In genomic region chr21:44438531-44439210, GRCh38 we compare ENCODE assay signal across 1 cellular context.
A peak's percentile ranks its signal among the peaks of the same experiment; 100 is the strongest.
TF ChIP-seq lines count a peak whose summit lies in the region.

No MANE protein-coding gene starts in this region.

TF ChIP-seq in HepG2, 621 proteins besides CTCF, POLR2A, EP300 and RAD21 (continued from another document and continues in another):
- peak; percentile 56; the same call in 1 of the 2 replicates for TF ChIP-seq PATZ1 (CRISPR knock-in tag; IDR thresholded peaks at IDR 0.05)
- TF ChIP-seq JUNB (CRISPR knock-in tag; IDR thresholded peaks at IDR 0.05; ENCODE audit: borderline replicate concordance): no peak
- TF ChIP-seq, protein P1, sequence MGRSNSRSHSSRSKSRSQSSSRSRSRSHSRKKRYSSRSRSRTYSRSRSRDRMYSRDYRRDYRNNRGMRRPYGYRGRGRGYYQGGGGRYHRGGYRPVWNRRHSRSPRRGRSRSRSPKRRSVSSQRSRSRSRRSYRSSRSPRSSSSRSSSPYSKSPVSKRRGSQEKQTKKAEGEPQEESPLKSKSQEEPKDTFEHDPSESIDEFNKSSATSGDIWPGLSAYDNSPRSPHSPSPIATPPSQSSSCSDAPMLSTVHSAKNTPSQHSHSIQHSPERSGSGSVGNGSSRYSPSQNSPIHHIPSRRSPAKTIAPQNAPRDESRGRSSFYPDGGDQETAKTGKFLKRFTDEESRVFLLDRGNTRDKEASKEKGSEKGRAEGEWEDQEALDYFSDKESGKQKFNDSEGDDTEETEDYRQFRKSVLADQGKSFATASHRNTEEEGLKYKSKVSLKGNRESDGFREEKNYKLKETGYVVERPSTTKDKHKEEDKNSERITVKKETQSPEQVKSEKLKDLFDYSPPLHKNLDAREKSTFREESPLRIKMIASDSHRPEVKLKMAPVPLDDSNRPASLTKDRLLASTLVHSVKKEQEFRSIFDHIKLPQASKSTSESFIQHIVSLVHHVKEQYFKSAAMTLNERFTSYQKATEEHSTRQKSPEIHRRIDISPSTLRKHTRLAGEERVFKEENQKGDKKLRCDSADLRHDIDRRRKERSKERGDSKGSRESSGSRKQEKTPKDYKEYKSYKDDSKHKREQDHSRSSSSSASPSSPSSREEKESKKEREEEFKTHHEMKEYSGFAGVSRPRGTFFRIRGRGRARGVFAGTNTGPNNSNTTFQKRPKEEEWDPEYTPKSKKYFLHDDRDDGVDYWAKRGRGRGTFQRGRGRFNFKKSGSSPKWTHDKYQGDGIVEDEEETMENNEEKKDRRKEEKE (IDR thresholded peaks at IDR 0.05): no peak
- 0 out of 2 replicates have a peak, but pooled peaks have one; percentile 17 for TF ChIP-seq ZNF317 (CRISPR knock-in tag; IDR thresholded peaks at IDR 0.05)
- TF ChIP-seq GATAD1 (CRISPR knock-in tag; IDR thresholded peaks at IDR 0.05): no peak
- no peak for TF ChIP-seq MTERF4 (CRISPR knock-in tag; IDR thresholded peaks at IDR 0.05)
- no peak for TF ChIP-seq BRD4 (CRISPR knock-in tag; IDR thresholded peaks at IDR 0.05)
- peak; percentile 84 for TF ChIP-seq ZNF777 (CRISPR knock-in tag; IDR thresholded peaks at IDR 0.05)
- TF ChIP-seq ARNT2 (CRISPR knock-in tag; IDR thresholded peaks at IDR 0.05; ENCODE audit: low read depth): no peak
- no peak; the same call in 1 of the 2 replicates for TF ChIP-seq ZNF280B (CRISPR knock-in tag; IDR thresholded peaks at IDR 0.05; ENCODE audit: borderline replicate concordance)
- TF ChIP-seq, protein P2, sequence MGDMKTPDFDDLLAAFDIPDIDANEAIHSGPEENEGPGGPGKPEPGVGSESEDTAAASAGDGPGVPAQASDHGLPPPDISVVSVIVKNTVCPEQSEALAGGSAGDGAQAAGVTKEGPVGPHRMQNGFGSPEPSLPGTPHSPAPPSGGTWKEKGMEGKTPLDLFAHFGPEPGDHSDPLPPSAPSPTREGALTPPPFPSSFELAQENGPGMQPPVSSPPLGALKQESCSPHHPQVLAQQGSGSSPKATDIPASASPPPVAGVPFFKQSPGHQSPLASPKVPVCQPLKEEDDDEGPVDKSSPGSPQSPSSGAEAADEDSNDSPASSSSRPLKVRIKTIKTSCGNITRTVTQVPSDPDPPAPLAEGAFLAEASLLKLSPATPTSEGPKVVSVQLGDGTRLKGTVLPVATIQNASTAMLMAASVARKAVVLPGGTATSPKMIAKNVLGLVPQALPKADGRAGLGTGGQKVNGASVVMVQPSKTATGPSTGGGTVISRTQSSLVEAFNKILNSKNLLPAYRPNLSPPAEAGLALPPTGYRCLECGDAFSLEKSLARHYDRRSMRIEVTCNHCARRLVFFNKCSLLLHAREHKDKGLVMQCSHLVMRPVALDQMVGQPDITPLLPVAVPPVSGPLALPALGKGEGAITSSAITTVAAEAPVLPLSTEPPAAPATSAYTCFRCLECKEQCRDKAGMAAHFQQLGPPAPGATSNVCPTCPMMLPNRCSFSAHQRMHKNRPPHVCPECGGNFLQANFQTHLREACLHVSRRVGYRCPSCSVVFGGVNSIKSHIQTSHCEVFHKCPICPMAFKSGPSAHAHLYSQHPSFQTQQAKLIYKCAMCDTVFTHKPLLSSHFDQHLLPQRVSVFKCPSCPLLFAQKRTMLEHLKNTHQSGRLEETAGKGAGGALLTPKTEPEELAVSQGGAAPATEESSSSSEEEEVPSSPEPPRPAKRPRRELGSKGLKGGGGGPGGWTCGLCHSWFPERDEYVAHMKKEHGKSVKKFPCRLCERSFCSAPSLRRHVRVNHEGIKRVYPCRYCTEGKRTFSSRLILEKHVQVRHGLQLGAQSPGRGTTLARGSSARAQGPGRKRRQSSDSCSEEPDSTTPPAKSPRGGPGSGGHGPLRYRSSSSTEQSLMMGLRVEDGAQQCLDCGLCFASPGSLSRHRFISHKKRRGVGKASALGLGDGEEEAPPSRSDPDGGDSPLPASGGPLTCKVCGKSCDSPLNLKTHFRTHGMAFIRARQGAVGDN (CRISPR knock-in tag; IDR thresholded peaks at IDR 0.05): peak; percentile 51; the same call in 1 of the 2 replicates
- no peak for TF ChIP-seq RBM39 (IDR thresholded peaks at IDR 0.05; ENCODE audit: low read depth, low read length, poor library complexity, severe bottlenecking)
- TF ChIP-seq, protein P3, sequence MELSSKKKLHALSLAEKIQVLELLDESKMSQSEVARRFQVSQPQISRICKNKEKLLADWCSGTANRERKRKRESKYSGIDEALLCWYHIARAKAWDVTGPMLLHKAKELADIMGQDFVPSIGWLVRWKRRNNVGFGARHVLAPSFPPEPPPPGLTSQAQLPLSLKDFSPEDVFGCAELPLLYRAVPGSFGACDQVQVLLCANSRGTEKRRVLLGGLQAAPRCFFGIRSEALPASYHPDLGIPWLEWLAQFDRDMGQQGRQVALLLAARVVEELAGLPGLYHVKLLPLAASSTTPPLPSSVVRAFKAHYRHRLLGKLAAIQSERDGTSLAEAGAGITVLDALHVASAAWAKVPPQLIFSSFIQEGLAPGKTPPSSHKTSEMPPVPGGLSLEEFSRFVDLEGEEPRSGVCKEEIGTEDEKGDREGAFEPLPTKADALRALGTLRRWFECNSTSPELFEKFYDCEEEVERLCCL (CRISPR knock-in tag; IDR thresholded peaks at IDR 0.05; ENCODE audit: borderline replicate concordance): no peak
- no peak for TF ChIP-seq SNAPC2 (CRISPR knock-in tag; IDR thresholded peaks at IDR 0.05)
- no peak for TF ChIP-seq MAFK (conservative IDR thresholded peaks at IDR 0.05 in 1 of 2, IDR thresholded peaks at IDR 0.05 in 1 of 2; ENCODE audit: low read length in 2 of 2)
- no peak for TF ChIP-seq IRF9 (CRISPR knock-in tag; IDR thresholded peaks at IDR 0.05; ENCODE audit: borderline replicate concordance)
- no peak for TF ChIP-seq NFIC (IDR thresholded peaks at IDR 0.05; ENCODE audit: low read length)
- TF ChIP-seq THAP9 (CRISPR knock-in tag; IDR thresholded peaks at IDR 0.05; ENCODE audit: borderline replicate concordance): peak; percentile 22; the same call in 1 of the 2 replicates
- TF ChIP-seq YY1 (IDR thresholded peaks at IDR 0.05; ENCODE audit: insufficient read depth, insufficient replicate concordance, low read depth, low read length): peak; percentile 15
- TF ChIP-seq, protein P4, sequence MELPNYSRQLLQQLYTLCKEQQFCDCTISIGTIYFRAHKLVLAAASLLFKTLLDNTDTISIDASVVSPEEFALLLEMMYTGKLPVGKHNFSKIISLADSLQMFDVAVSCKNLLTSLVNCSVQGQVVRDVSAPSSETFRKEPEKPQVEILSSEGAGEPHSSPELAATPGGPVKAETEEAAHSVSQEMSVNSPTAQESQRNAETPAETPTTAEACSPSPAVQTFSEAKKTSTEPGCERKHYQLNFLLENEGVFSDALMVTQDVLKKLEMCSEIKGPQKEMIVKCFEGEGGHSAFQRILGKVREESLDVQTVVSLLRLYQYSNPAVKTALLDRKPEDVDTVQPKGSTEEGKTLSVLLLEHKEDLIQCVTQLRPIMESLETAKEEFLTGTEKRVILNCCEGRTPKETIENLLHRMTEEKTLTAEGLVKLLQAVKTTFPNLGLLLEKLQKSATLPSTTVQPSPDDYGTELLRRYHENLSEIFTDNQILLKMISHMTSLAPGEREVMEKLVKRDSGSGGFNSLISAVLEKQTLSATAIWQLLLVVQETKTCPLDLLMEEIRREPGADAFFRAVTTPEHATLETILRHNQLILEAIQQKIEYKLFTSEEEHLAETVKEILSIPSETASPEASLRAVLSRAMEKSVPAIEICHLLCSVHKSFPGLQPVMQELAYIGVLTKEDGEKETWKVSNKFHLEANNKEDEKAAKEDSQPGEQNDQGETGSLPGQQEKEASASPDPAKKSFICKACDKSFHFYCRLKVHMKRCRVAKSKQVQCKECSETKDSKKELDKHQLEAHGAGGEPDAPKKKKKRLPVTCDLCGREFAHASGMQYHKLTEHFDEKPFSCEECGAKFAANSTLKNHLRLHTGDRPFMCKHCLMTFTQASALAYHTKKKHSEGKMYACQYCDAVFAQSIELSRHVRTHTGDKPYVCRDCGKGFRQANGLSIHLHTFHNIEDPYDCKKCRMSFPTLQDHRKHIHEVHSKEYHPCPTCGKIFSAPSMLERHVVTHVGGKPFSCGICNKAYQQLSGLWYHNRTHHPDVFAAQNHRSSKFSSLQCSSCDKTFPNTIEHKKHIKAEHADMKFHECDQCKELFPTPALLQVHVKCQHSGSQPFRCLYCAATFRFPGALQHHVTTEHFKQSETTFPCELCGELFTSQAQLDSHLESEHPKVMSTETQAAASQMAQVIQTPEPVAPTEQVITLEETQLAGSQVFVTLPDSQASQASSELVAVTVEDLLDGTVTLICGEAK (IDR thresholded peaks at IDR 0.05): no peak
- TF ChIP-seq, protein P4 (CRISPR knock-in tag; IDR thresholded peaks at IDR 0.05): no peak
- no peak for TF ChIP-seq ZNF430 (CRISPR knock-in tag; IDR thresholded peaks at IDR 0.05)
- no peak for TF ChIP-seq JDP2 (CRISPR knock-in tag; IDR thresholded peaks at IDR 0.05; ENCODE audit: borderline replicate concordance)
- TF ChIP-seq ZNF83 (CRISPR knock-in tag; IDR thresholded peaks at IDR 0.05; ENCODE audit: borderline replicate concordance): no peak
